Comparison of ENCODE assay signal across 18 cellular contexts in the genomic region with DNA sequence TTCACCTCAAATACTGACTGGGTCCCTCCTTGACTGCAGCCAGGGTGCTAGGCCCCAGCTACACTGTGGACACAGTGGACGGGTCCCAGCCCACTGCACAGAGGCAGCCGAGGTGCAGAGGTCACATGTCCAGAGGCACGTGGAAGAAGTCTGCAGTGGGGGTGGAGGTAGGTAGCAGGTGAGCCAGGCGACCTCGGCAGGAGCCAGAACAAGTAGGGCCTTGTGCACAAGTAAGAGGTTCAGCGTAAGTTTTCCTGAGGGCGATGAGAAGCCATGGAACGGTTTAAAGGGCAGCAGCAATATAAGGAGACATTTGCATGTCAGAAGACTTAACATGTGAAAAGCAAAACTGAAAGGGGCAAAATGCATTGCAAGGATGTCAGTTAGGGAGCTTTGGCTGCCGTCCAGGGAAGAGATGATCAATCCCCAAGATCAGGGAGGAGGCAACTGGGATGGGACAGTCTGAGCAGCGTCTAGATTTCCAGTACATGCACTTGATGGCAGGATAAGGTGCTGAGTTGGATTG. TPM values are rescaled to one million over a fixed set of nuclear protein-coding genes. Genes with fewer than 3 reads are reported as not detected.
A peak's percentile ranks its signal among the peaks of the same experiment; 100 is the strongest.
DNase-seq lines count a peak whose midpoint lies in the region; ATAC-seq lines count a peak whose summit lies in the region.
"Had no signal": no experiment of that assay in that cellular context is flagged by ENCODE, and none has a peak within 500 bp of the region (broad histone marks: within the 10 kb centered on the region; RNA-seq: fewer than 3 reads in every experiment).

No MANE protein-coding gene starts in this region.

- no peak overlapping the region for H2AFZ ChIP-seq in mesenchymal stem cell (ENCODE audit: low read depth, low read length)

- no peaks in the 10 kb centered on the region for H3K36me3 ChIP-seq in mesenchymal stem cell (ENCODE audit: control insufficient read depth in 1 of 2, insufficient read depth in 2 of 2, low read depth in 1 of 2, low read length in 2 of 2)
- H3K36me3 ChIP-seq: gastrocnemius medialis, upper lobe of left lung had no signal

- H3K4me1 Mint-ChIP-seq in activated T-cell treated with anti-CD3 and anti-CD28 coated beads, Interleukin-2, amount 50 U/mL, for 72 hours (ENCODE audit: low read depth) = peaks cover 44% of the 10 kb centered on the region
- peaks cover 23% of the 10 kb centered on the region for H3K4me1 Mint-ChIP-seq in activated T-helper 1 cell treated with anti-CD3 and anti-CD28 coated beads, Interleukin-12 subunit alpha, Interleukin-12 subunit beta, Interleukin-2, Interleukin-4 antibody, amounts not matched to agents 30 ng/mL and 10 ng/mL and 1 ng/mL, durations not matched to agents 14 hours and 24 hours and 36 hours (ENCODE audit: low read depth)
- peaks cover 55% of the 10 kb centered on the region for H3K4me1 Mint-ChIP-seq in stimulated activated naive CD8-positive, alpha-beta T cell treated with anti-CD3 and anti-CD28 coated beads, Interleukin-15, amount 100 ng/mL, for 72 hours

- no peaks in the 10 kb centered on the region for H3K9me3 ChIP-seq in mesenchymal stem cell (ENCODE audit: control insufficient read depth, low read length)
- H3K9me3 ChIP-seq: gastrocnemius medialis, upper lobe of left lung had no signal

- no peak overlapping the region for H4K8ac ChIP-seq in mesenchymal stem cell (ENCODE audit: low read length)

- no peak overlapping the region for H3K4ac ChIP-seq in mesenchymal stem cell (ENCODE audit: low read depth in 1 of 2, low read length in 2 of 2)

- H2BK12ac ChIP-seq in mesenchymal stem cell (ENCODE audit: low read length in 2 of 2) = no peak overlapping the region

- no peak overlapping the region for H3K4me3 ChIP-seq in mesenchymal stem cell (ENCODE audit: insufficient read depth in 1 of 2, low read depth in 1 of 2, low read length in 2 of 2)
- H3K4me3 ChIP-seq: gastrocnemius medialis, GM12878, lung, upper lobe of left lung had no signal

- H3K4me1 ChIP-seq in mesenchymal stem cell (ENCODE audit: control insufficient read depth, insufficient read depth, low read depth, low read length) = peaks cover 13% of the 10 kb centered on the region
- H3K4me1 ChIP-seq: gastrocnemius medialis had no signal

- H3K4me2 ChIP-seq in mesenchymal stem cell (ENCODE audit: low read length, poor library complexity, severe bottlenecking) = no peak overlapping the region

- peaks cover 18% of the 10 kb centered on the region for H3K27me3 Mint-ChIP-seq in activated T-cell treated with anti-CD3 and anti-CD28 coated beads, Interleukin-2, amount 50 U/mL, for 72 hours (ENCODE audit: low read depth)
- peaks cover 27% of the 10 kb centered on the region for H3K27me3 Mint-ChIP-seq in activated T-helper 1 cell treated with anti-CD3 and anti-CD28 coated beads, Interleukin-12 subunit alpha, Interleukin-12 subunit beta, Interleukin-2, Interleukin-4 antibody, amounts not matched to agents 30 ng/mL and 10 ng/mL and 1 ng/mL, durations not matched to agents 14 hours and 24 hours and 36 hours (ENCODE audit: insufficient read depth)
- H3K27me3 Mint-ChIP-seq in stimulated activated naive CD8-positive, alpha-beta T cell treated with anti-CD3 and anti-CD28 coated beads, Interleukin-15, amount 100 ng/mL, for 72 hours = no peaks in the 10 kb centered on the region
- H3K27me3 Mint-ChIP-seq: activated B cell treated with CpG ODN at 0.5 μM for 24 hours had no signal

- no peaks in the 10 kb centered on the region for H3K79me1 ChIP-seq in mesenchymal stem cell (replicated peaks; ENCODE audit: low read length, poor library complexity, severe bottlenecking)

- no peak overlapping the region for H3K4me3 Mint-ChIP-seq in activated T-cell treated with anti-CD3 and anti-CD28 coated beads, Interleukin-2, amount 50 U/mL, for 72 hours
- H3K4me3 Mint-ChIP-seq in activated T-helper 1 cell treated with anti-CD3 and anti-CD28 coated beads, Interleukin-12 subunit alpha, Interleukin-12 subunit beta, Interleukin-2, Interleukin-4 antibody, amounts not matched to agents 30 ng/mL and 10 ng/mL and 1 ng/mL, durations not matched to agents 14 hours and 24 hours and 36 hours = peak overlapping the region; percentile 19
- peak overlapping the region in 1 of 2 donors; percentile 6 for H3K4me3 Mint-ChIP-seq in stimulated activated naive CD8-positive, alpha-beta T cell treated with anti-CD3 and anti-CD28 coated beads, Interleukin-15, amount 100 ng/mL, for 72 hours
- H3K4me3 Mint-ChIP-seq: activated B cell treated with CpG ODN at 0.5 μM for 24 hours had no signal

- intact Hi-C loops in activated T-helper 1 cell treated with anti-CD3 and anti-CD28 coated beads, Interleukin-12 subunit alpha, Interleukin-12 subunit beta, Interleukin-2, Interleukin-4 antibody, amounts not matched to agents 30 ng/mL and 10 ng/mL and 1 ng/mL, durations not matched to agents 14 hours and 24 hours and 36 hours (cut with micrococcal nuclease) = no loop called here

- peak overlapping the region; percentile 8 for H3K9ac ChIP-seq in mesenchymal stem cell (ENCODE audit: low read length)

- DNase-seq in activated T-cell treated with anti-CD3 and anti-CD28 coated beads, Interleukin-2, amount 50 U/mL, for 72 hours = no peak
- no peak for DNase-seq in activated T-cell treated with anti-CD3 and anti-CD28 coated beads, Interleukin-2, amount 50 U/mL, for 48 hours
- DNase-seq in activated T-helper 1 cell treated with anti-CD3 and anti-CD28 coated beads, Interleukin-12 subunit alpha, Interleukin-12 subunit beta, Interleukin-2, Interleukin-4 antibody, amounts not matched to agents 30 ng/mL and 10 ng/mL and 1 ng/mL, durations not matched to agents 14 hours and 24 hours and 36 hours (ENCODE audit: low spot score) = no peak
- DNase-seq in mesenchymal stem cell (peak; percentile 39), T-helper 1 cell (no peak)
- DNase-seq in stimulated activated naive CD8-positive, alpha-beta T cell treated with anti-CD3 and anti-CD28 coated beads, Interleukin-15, amount 100 ng/mL, for 72 hours = no peak
- DNase-seq: activated B cell treated with CpG ODN at 0.5 μM for 24 hours; amniotic stem cell; gastrocnemius medialis; MV-4-11; NCI-H2081 treated with DMSO at 0.1 percent for 48 hours; NCI-H774; stimulated activated CD4-positive, alpha-beta T cell treated with anti-CD3 and anti-CD28 coated beads, Interleukin-4, amount 100 ng/mL, for 24 hours; upper lobe of left lung had no signal

- no peak overlapping the region for H2BK120ac ChIP-seq in mesenchymal stem cell (ENCODE audit: low read depth, low read length)

- H3K23ac ChIP-seq in mesenchymal stem cell (ENCODE audit: low read length in 2 of 2) = no peak overlapping the region

- 80% methylated on average over 10 of the region's 10 CpGs for WGBS in mesenchymal stem cell

- no peak overlapping the region for H4K91ac ChIP-seq in mesenchymal stem cell (ENCODE audit: low read length)

- H3K27ac ChIP-seq in mesenchymal stem cell (ENCODE audit: low read length, poor library complexity, severe bottlenecking) = no peak overlapping the region
- H3K27ac ChIP-seq: gastrocnemius medialis, upper lobe of left lung had no signal

- no peaks in the 10 kb centered on the region for H3K27me3 ChIP-seq in mesenchymal stem cell (ENCODE audit: control insufficient read depth in 1 of 2, insufficient read depth in 1 of 2, low read length in 2 of 2)
- H3K27me3 ChIP-seq: upper lobe of left lung had no signal

- H2AK5ac ChIP-seq in mesenchymal stem cell (ENCODE audit: low read length, severe bottlenecking) = no peak overlapping the region

- H3K27ac Mint-ChIP-seq in activated T-cell treated with anti-CD3 and anti-CD28 coated beads, Interleukin-2, amount 50 U/mL, for 72 hours = peak overlapping the region; percentile 2
- peak overlapping the region; percentile 54 for H3K27ac Mint-ChIP-seq in activated T-helper 1 cell treated with anti-CD3 and anti-CD28 coated beads, Interleukin-12 subunit alpha, Interleukin-12 subunit beta, Interleukin-2, Interleukin-4 antibody, amounts not matched to agents 30 ng/mL and 10 ng/mL and 1 ng/mL, durations not matched to agents 14 hours and 24 hours and 36 hours
- H3K27ac Mint-ChIP-seq in stimulated activated naive CD8-positive, alpha-beta T cell treated with anti-CD3 and anti-CD28 coated beads, Interleukin-15, amount 100 ng/mL, for 72 hours = peak overlapping the region; percentile 80 to 87
- H3K27ac Mint-ChIP-seq: activated B cell treated with CpG ODN at 0.5 μM for 24 hours had no signal

- H2BK15ac ChIP-seq in mesenchymal stem cell (ENCODE audit: low read depth, poor library complexity, severe bottlenecking) = no peak overlapping the region

- no peak for ATAC-seq in activated T-cell treated with anti-CD3 and anti-CD28 coated beads, Interleukin-2, amount 50 U/mL, for 72 hours (replicated peaks in 1 of 2)
- ATAC-seq in stimulated activated naive CD8-positive, alpha-beta T cell treated with anti-CD3 and anti-CD28 coated beads, Interleukin-15, amount 100 ng/mL, for 72 hours = no peak
- ATAC-seq in GM19324 (IDR thresholded peaks at IDR 0.05; ENCODE audit: low FRiP score, unreplicated experiment) = no peak
- no peak for ATAC-seq in GM21526 (IDR thresholded peaks at IDR 0.05; ENCODE audit: low FRiP score, unreplicated experiment)

- H2BK5ac ChIP-seq in mesenchymal stem cell (ENCODE audit: low read depth, low read length, poor library complexity, severe bottlenecking) = no peak overlapping the region

- H3K14ac ChIP-seq in mesenchymal stem cell (ENCODE audit: low read length in 2 of 2) = no peak overlapping the region

- peaks cover 10 to 13% of the 10 kb centered on the region in 2 donors for H3K36me3 Mint-ChIP-seq in activated T-cell treated with anti-CD3 and anti-CD28 coated beads, Interleukin-2, amount 50 U/mL, for 72 hours (ENCODE audit: insufficient read depth in 2 of 2)
- peaks cover 7% of the 10 kb centered on the region for H3K36me3 Mint-ChIP-seq in activated T-helper 1 cell treated with anti-CD3 and anti-CD28 coated beads, Interleukin-12 subunit alpha, Interleukin-12 subunit beta, Interleukin-2, Interleukin-4 antibody, amounts not matched to agents 30 ng/mL and 10 ng/mL and 1 ng/mL, durations not matched to agents 14 hours and 24 hours and 36 hours (ENCODE audit: low read depth)

- peaks cover 6 to 9% of the 10 kb centered on the region in 2 donors for H3K9me3 Mint-ChIP-seq in activated T-cell treated with anti-CD3 and anti-CD28 coated beads, Interleukin-2, amount 50 U/mL, for 72 hours
- H3K9me3 Mint-ChIP-seq in activated T-helper 1 cell treated with anti-CD3 and anti-CD28 coated beads, Interleukin-12 subunit alpha, Interleukin-12 subunit beta, Interleukin-2, Interleukin-4 antibody, amounts not matched to agents 30 ng/mL and 10 ng/mL and 1 ng/mL, durations not matched to agents 14 hours and 24 hours and 36 hours = peaks cover 7% of the 10 kb centered on the region
- peaks cover 12 to 20% of the 10 kb centered on the region in 2 donors for H3K9me3 Mint-ChIP-seq in stimulated activated naive CD8-positive, alpha-beta T cell treated with anti-CD3 and anti-CD28 coated beads, Interleukin-15, amount 100 ng/mL, for 72 hours

- H3K18ac ChIP-seq in mesenchymal stem cell (ENCODE audit: low read depth in 1 of 2, low read length in 2 of 2) = no peak overlapping the region

RNA-seq across cellular contexts. Expression of a gene that starts 49.7 kb away (rescaled TPM):
- 10 to 100 TPM; 83.5 to 94.6 TPM for total RNA-seq in activated T-cell treated with anti-CD3 and anti-CD28 coated beads, Interleukin-2, amount 50 U/mL, for 72 hours
- 53.4 TPM in 2 replicates for total RNA-seq in activated T-helper 1 cell treated with anti-CD3 and anti-CD28 coated beads, Interleukin-12 subunit alpha, Interleukin-12 subunit beta, Interleukin-2, Interleukin-4 antibody, amounts not matched to agents 30 ng/mL and 10 ng/mL and 1 ng/mL, durations not matched to agents 14 hours and 24 hours and 36 hours
- 40.4 TPM for polyA plus RNA-seq in mesenchymal stem cell (2013, experiment 1 of 2)
- 41.1 TPM for polyA plus RNA-seq in mesenchymal stem cell (2013, experiment 2 of 2)

Comparison
In these comparisons a context has a peak if more than half of its experiments do, and no peak if none do; other contexts are left out.
1. H3K27ac Mint-ChIP-seq: peak in every context shown above with its lines; median percentile 84 in stimulated activated naive CD8-positive, alpha-beta T cell treated with anti-CD3 and anti-CD28 coated beads, Interleukin-15, amount 100 ng/mL, for 72 hours; 54 in activated T-helper 1 cell treated with anti-CD3 and anti-CD28 coated beads, Interleukin-12 subunit alpha, Interleukin-12 subunit beta, Interleukin-2, Interleukin-4 antibody, amounts not matched to agents 30 ng/mL and 10 ng/mL and 1 ng/mL, durations not matched to agents 14 hours and 24 hours and 36 hours; 2 in activated T-cell treated with anti-CD3 and anti-CD28 coated beads, Interleukin-2, amount 50 U/mL, for 72 hours.